In genomic region chr1:2238361-2239055, GRCh38 we compare ENCODE assay signal across 14 cellular contexts. TPM values are rescaled to one million over a fixed set of nuclear protein-coding genes. Genes with fewer than 3 reads are reported as not detected.
DNase-seq lines count a peak whose midpoint lies in the region; ATAC-seq and TF ChIP-seq lines count a peak whose summit lies in the region.
"Had no signal": no experiment of that assay in that cellular context is flagged by ENCODE, and none has a peak within 500 bp of the region (broad histone marks: within the 10 kb centered on the region; RNA-seq: fewer than 3 reads in every experiment).

No MANE protein-coding gene starts in this region.

- H3K9me3 ChIP-seq in fibroblast of lung (ENCODE audit: control insufficient read depth, insufficient read depth, low read depth, low read length) (no peaks in the 10 kb centered on the region), vagina (no peaks in the 10 kb centered on the region)
- H3K9me3 ChIP-seq: SJSA1 had no signal

- H3K4me3 Mint-ChIP-seq in stimulated activated naive CD8-positive, alpha-beta T cell treated with anti-CD3 and anti-CD28 coated beads, Interleukin-15, Interleukin-2, amounts not matched to agents 100 ng/mL and 50 ng/mL, for 24 hours = no peak overlapping the region
- no peak overlapping the region for H3K4me3 Mint-ChIP-seq in stimulated activated naive CD8-positive, alpha-beta T cell treated with anti-CD3 and anti-CD28 coated beads, Interleukin-15, amount 100 ng/mL, for 72 hours
- peak overlapping the region; percentile 20 to 98 (median 53) for H3K4me3 Mint-ChIP-seq in naive thymus-derived CD8-positive, alpha-beta T cell

- peaks cover 91% of the 10 kb centered on the region for H3K4me1 Mint-ChIP-seq in stimulated activated naive CD8-positive, alpha-beta T cell treated with anti-CD3 and anti-CD28 coated beads, Interleukin-15, Interleukin-2, amounts not matched to agents 100 ng/mL and 50 ng/mL, for 24 hours (ENCODE audit: low read depth)
- H3K4me1 Mint-ChIP-seq in stimulated activated naive CD8-positive, alpha-beta T cell treated with anti-CD3 and anti-CD28 coated beads, Interleukin-15, amount 100 ng/mL, for 72 hours = peaks cover 100% of the 10 kb centered on the region
- peaks cover 39 to 96% (median 88%) of the 10 kb centered on the region in 4 donors for H3K4me1 Mint-ChIP-seq in naive thymus-derived CD8-positive, alpha-beta T cell

- H3K4me3 ChIP-seq in fibroblast of lung (replicated peaks in 1 of 4; ENCODE audit: control extremely low read depth in 1 of 4, insufficient read depth in 1 of 4, low read depth in 3 of 4, low read length in 4 of 4) = no peak overlapping the region
- peak overlapping the region in 1 of 2 donors; percentile 1 for H3K4me3 ChIP-seq in vagina
- H3K4me3 ChIP-seq: SJSA1 had no signal

- H3K27ac Mint-ChIP-seq in stimulated activated naive CD8-positive, alpha-beta T cell treated with anti-CD3 and anti-CD28 coated beads, Interleukin-15, Interleukin-2, amounts not matched to agents 100 ng/mL and 50 ng/mL, for 24 hours = peak overlapping the region; percentile 36
- no peak overlapping the region for H3K27ac Mint-ChIP-seq in stimulated activated naive CD8-positive, alpha-beta T cell treated with anti-CD3 and anti-CD28 coated beads, Interleukin-15, amount 100 ng/mL, for 72 hours
- H3K27ac Mint-ChIP-seq in naive thymus-derived CD8-positive, alpha-beta T cell = peak overlapping the region in 8 of 10 donors; percentile 55 to 90 (median 86)

- peaks cover 97% of the 10 kb centered on the region for H3K79me2 ChIP-seq in fibroblast of lung (ENCODE audit: control insufficient read depth, insufficient read depth, low read length)

- no peak overlapping the region for H2AFZ ChIP-seq in fibroblast of lung (ENCODE audit: low read length)

- H4K20me1 ChIP-seq in fibroblast of lung (ENCODE audit: control insufficient read depth, extremely low read depth, insufficient read depth, low read length) = no peaks in the 10 kb centered on the region

- H3K4me2 ChIP-seq in fibroblast of lung (ENCODE audit: extremely low read depth, insufficient read depth, low read length) = no peak overlapping the region

- H3K4me1 ChIP-seq in fibroblast of lung (ENCODE audit: control insufficient read depth, extremely low read depth, insufficient read depth, low read length) (peaks cover 32% of the 10 kb centered on the region), vagina (peaks cover 100% of the 10 kb centered on the region)

- no peaks in the 10 kb centered on the region for H3K9me3 Mint-ChIP-seq in stimulated activated naive CD8-positive, alpha-beta T cell treated with anti-CD3 and anti-CD28 coated beads, Interleukin-15, Interleukin-2, amounts not matched to agents 100 ng/mL and 50 ng/mL, for 24 hours
- no peaks in the 10 kb centered on the region for H3K9me3 Mint-ChIP-seq in stimulated activated naive CD8-positive, alpha-beta T cell treated with anti-CD3 and anti-CD28 coated beads, Interleukin-15, amount 100 ng/mL, for 72 hours
- H3K9me3 Mint-ChIP-seq in naive thymus-derived CD8-positive, alpha-beta T cell = no peaks in the 10 kb centered on the region
- H3K9me3 Mint-ChIP-seq: IgD-negative memory B cell had no signal

- TF ChIP-seq CTCF in fibroblast of lung (conservative IDR thresholded peaks at IDR 0.05 in 1 of 2, IDR thresholded peaks at IDR 0.05 in 1 of 2; ENCODE audit: low read depth in 1 of 2, low read length in 2 of 2) (no peak), vagina (IDR thresholded peaks at IDR 0.05) (no peak)

- peaks cover 8% of the 10 kb centered on the region for H3K36me3 ChIP-seq in fibroblast of lung (ENCODE audit: control insufficient read depth, insufficient read depth, low read length)
- H3K36me3 ChIP-seq in vagina = peaks cover 0 to 5% of the 10 kb centered on the region in 2 donors

- H3K27me3 ChIP-seq in fibroblast of lung (ENCODE audit: control insufficient read depth, insufficient read depth, low read length) = no peaks in the 10 kb centered on the region
- H3K27me3 ChIP-seq in vagina = no peaks in the 10 kb centered on the region
- H3K27me3 ChIP-seq: SJSA1 had no signal

- no peak for ATAC-seq in stimulated activated naive CD8-positive, alpha-beta T cell treated with anti-CD3 and anti-CD28 coated beads, Interleukin-15, amount 100 ng/mL, for 72 hours
- no peak for ATAC-seq in naive thymus-derived CD8-positive, alpha-beta T cell

- no peak for TF ChIP-seq POLR2A in vagina (IDR thresholded peaks at IDR 0.05)

- POLR2A ChIA-PET in naive thymus-derived CD8-positive, alpha-beta T cell (lab: Charles Lee) = interaction anchor here (0.6 to 20.9 kb wide), 6 partner anchors 9 to 63 kb away, joined by 4 to 388 read pairs (median 6); no protein-coding TSS in a partner anchor

- H3K36me3 Mint-ChIP-seq in stimulated activated naive CD8-positive, alpha-beta T cell treated with anti-CD3 and anti-CD28 coated beads, Interleukin-15, Interleukin-2, amounts not matched to agents 100 ng/mL and 50 ng/mL, for 24 hours (ENCODE audit: low read depth) = peaks cover 21% of the 10 kb centered on the region
- H3K36me3 Mint-ChIP-seq in naive thymus-derived CD8-positive, alpha-beta T cell = peaks cover 0 to 24% (median 17%) of the 10 kb centered on the region in 3 donors

- intact Hi-C loops in vagina (cut with DNase I) = no loop called here

- H3K9ac ChIP-seq in fibroblast of lung (ENCODE audit: insufficient read depth, low read length) = no peak overlapping the region

- DNase-seq in stimulated activated naive CD8-positive, alpha-beta T cell treated with anti-CD3 and anti-CD28 coated beads, Interleukin-15, amount 100 ng/mL, for 72 hours = no peak
- DNase-seq in fibroblast of lung (ENCODE audit: low read depth in 2 of 2) (no peak), vagina (ENCODE audit: extremely low spot score in 2 of 2) (no peak), RKO (ENCODE audit: low spot score) (no peak), dermis blood vessel endothelial cell (no peak), ureter (ENCODE audit: low spot score) (no peak)
- DNase-seq in naive thymus-derived CD8-positive, alpha-beta T cell = peak in 2 of 10 donors; percentile 6 to 15
- DNase-seq: AML-193, NCI-H1694, NCI-H774 had no signal

- H3K27me3 Mint-ChIP-seq in stimulated activated naive CD8-positive, alpha-beta T cell treated with anti-CD3 and anti-CD28 coated beads, Interleukin-15, Interleukin-2, amounts not matched to agents 100 ng/mL and 50 ng/mL, for 24 hours = no peaks in the 10 kb centered on the region
- no peaks in the 10 kb centered on the region for H3K27me3 Mint-ChIP-seq in stimulated activated naive CD8-positive, alpha-beta T cell treated with anti-CD3 and anti-CD28 coated beads, Interleukin-15, amount 100 ng/mL, for 72 hours
- peaks cover 0 to 1% (median 0%) of the 10 kb centered on the region in 5 donors for H3K27me3 Mint-ChIP-seq in naive thymus-derived CD8-positive, alpha-beta T cell

- peak overlapping the region; percentile 40 for H3K27ac ChIP-seq in fibroblast of lung (ENCODE audit: insufficient read depth, low read length)
- peak overlapping the region; percentile 96 for H3K27ac ChIP-seq in vagina
- H3K27ac ChIP-seq: epithelial cell of prostate, SJSA1 had no signal

RNA-seq across cellular contexts. Expression of gene SKI, which starts 10.4 kb away (rescaled TPM):
- total RNA-seq in fibroblast of lung (18.0 and 21.8 TPM in 2 replicates), vagina (53.8 TPM), dermis blood vessel endothelial cell (26.7 and 44.4 TPM in 2 replicates), ureter (77.5 TPM)
- polyA plus RNA-seq in fibroblast of lung = 11.6 and 18.3 TPM in 2 replicates
- polyA plus RNA-seq in fibroblast of lung (2012) = 30.8 and 38.0 TPM in 2 replicates
- 18.0 and 19.2 TPM in 2 replicates for polyA minus RNA-seq in fibroblast of lung (ENCODE audit: low replicate concordance)
- total RNA-seq in naive thymus-derived CD8-positive, alpha-beta T cell = 100 to 1,000 TPM in 1 of 2 experiments, 10 to 100 TPM in 1; 98.3 to 105 TPM
- under 1 TPM; 0.30 to 0.80 (median 0.53) TPM for polyA plus RNA-seq in naive thymus-derived CD8-positive, alpha-beta T cell

RNA-seq across cellular contexts. Expression of gene FAAP20, which starts 43.9 kb away (rescaled TPM):
- total RNA-seq in fibroblast of lung (21.5 and 23.1 TPM in 2 replicates), vagina (92.3 TPM), dermis blood vessel endothelial cell (16.0 and 21.8 TPM in 2 replicates), ureter (52.3 TPM)
- polyA plus RNA-seq in fibroblast of lung = 8.2 and 9.7 TPM in 2 replicates
- 39.4 and 46.3 TPM in 2 replicates for polyA plus RNA-seq in fibroblast of lung (2012)
- polyA minus RNA-seq in fibroblast of lung (ENCODE audit: low replicate concordance) = 6.5 and 10.0 TPM in 2 replicates
- total RNA-seq in naive thymus-derived CD8-positive, alpha-beta T cell = 10 to 100 TPM; 39.4 to 49.3 TPM
- polyA plus RNA-seq in naive thymus-derived CD8-positive, alpha-beta T cell = 10 to 100 TPM; 70.1 to 76.6 (median 74.9) TPM

Comparison
In these comparisons a context has a peak if more than half of its experiments do, and no peak if none do; other contexts are left out.
1. H3K27ac Mint-ChIP-seq: peak in stimulated activated naive CD8-positive, alpha-beta T cell treated with anti-CD3 and anti-CD28 coated beads, Interleukin-15, Interleukin-2, amounts not matched to agents 100 ng/mL and 50 ng/mL, for 24 hours (single experiment) and naive thymus-derived CD8-positive, alpha-beta T cell (8 of 10); none in stimulated activated naive CD8-positive, alpha-beta T cell treated with anti-CD3 and anti-CD28 coated beads, Interleukin-15, amount 100 ng/mL, for 72 hours (0 of 2).
2. H3K4me3 Mint-ChIP-seq: peak in naive thymus-derived CD8-positive, alpha-beta T cell (10 of 10); none in stimulated activated naive CD8-positive, alpha-beta T cell treated with anti-CD3 and anti-CD28 coated beads, Interleukin-15, Interleukin-2, amounts not matched to agents 100 ng/mL and 50 ng/mL, for 24 hours (single experiment) and stimulated activated naive CD8-positive, alpha-beta T cell treated with anti-CD3 and anti-CD28 coated beads, Interleukin-15, amount 100 ng/mL, for 72 hours (0 of 2).